ENCODE assay signal across 18 cellular contexts in genomic region chr14:49206832-49207231, GRCh38.
"Had no signal": no experiment of that assay in that cellular context is flagged by ENCODE, and none has a peak within 500 bp of the region (broad histone marks: within the 10 kb centered on the region; RNA-seq: fewer than 3 reads in every experiment).

No MANE protein-coding gene starts in this region.

- H3K27ac Mint-ChIP-seq: activated CD4-positive, alpha-beta T cell treated with anti-CD3 and anti-CD28 coated beads, Interleukin-2, amount 10 ng/mL, durations not matched to agents 24 days and 14 days; activated CD8-positive, alpha-beta T cell treated with anti-CD3 and anti-CD28 coated beads for 36 hours; activated T-helper 2 cell treated with anti-CD3 and anti-CD28 coated beads, Interferon-gamma antibody, Interleukin-2, Interleukin-4, amounts not matched to agents 10 μg/mL and 5 μg/mL and 100 μg/mL, durations not matched to agents 14 hours and 24 hours and 36 hours; naive B cell had no signal

- H3K4me3 ChIP-seq: left ventricle myocardium inferior, tibial artery had no signal

- H2AFZ ChIP-seq: parathyroid adenoma had no signal

- H3K9ac ChIP-seq: parathyroid adenoma had no signal

- ATAC-seq: activated CD8-positive, alpha-beta T cell treated with anti-CD3 and anti-CD28 coated beads for 36 hours; foreskin keratinocyte had no signal

- H3K4me1 Mint-ChIP-seq: activated CD4-positive, alpha-beta T cell treated with anti-CD3 and anti-CD28 coated beads, Interleukin-2, amount 10 ng/mL, durations not matched to agents 24 days and 14 days; naive B cell had no signal

- H3K36me3 ChIP-seq: left ventricle myocardium inferior, tibial artery had no signal

- H3K36me3 Mint-ChIP-seq: brain, naive B cell had no signal

- H3K27ac ChIP-seq: foreskin keratinocyte, left ventricle myocardium inferior, parathyroid adenoma, tibial artery had no signal

- H3K79me2 ChIP-seq: parathyroid adenoma had no signal

- H3K9me3 ChIP-seq: left ventricle myocardium inferior, tibial artery had no signal

- DNase-seq: activated CD4-positive, alpha-beta T cell treated with anti-CD3 and anti-CD28 coated beads, Interleukin-2, amount 10 ng/mL, durations not matched to agents 24 days and 14 days; activated CD8-positive, alpha-beta T cell treated with anti-CD3 and anti-CD28 coated beads for 36 hours; activated naive CD4-positive, alpha-beta T cell treated with Interleukin-2 at 50 U/mL for 16 hours; activated T-cell treated with anti-CD3 and anti-CD28 coated beads, Interleukin-2, amount 50 U/mL, for 1 hour; central memory CD4-positive, alpha-beta T cell; foreskin keratinocyte; hippocampal formation; kidney; left ventricle myocardium inferior; naive B cell; stimulated activated CD8-positive, alpha-beta memory T cell treated with anti-CD3 and anti-CD28 coated beads, Interleukin-4, amount 100 ng/mL, for 48 hours; stimulated activated naive CD4-positive, alpha-beta T cell; T1000; tibial artery had no signal

- H3K9me3 Mint-ChIP-seq: activated CD4-positive, alpha-beta T cell treated with anti-CD3 and anti-CD28 coated beads, Interleukin-2, amount 10 ng/mL, durations not matched to agents 24 days and 14 days; activated CD8-positive, alpha-beta T cell treated with anti-CD3 and anti-CD28 coated beads for 36 hours; activated T-helper 2 cell treated with anti-CD3 and anti-CD28 coated beads, Interferon-gamma antibody, Interleukin-2, Interleukin-4, amounts not matched to agents 10 μg/mL and 5 μg/mL and 100 μg/mL, durations not matched to agents 14 hours and 24 hours and 36 hours; naive B cell had no signal

- H3K27me3 Mint-ChIP-seq: activated CD4-positive, alpha-beta T cell treated with anti-CD3 and anti-CD28 coated beads, Interleukin-2, amount 10 ng/mL, durations not matched to agents 24 days and 14 days; brain had no signal

- H3K4me1 ChIP-seq: foreskin keratinocyte, left ventricle myocardium inferior, parathyroid adenoma, tibial artery had no signal

- H3K27me3 ChIP-seq: foreskin keratinocyte, tibial artery had no signal

- FAIRE-seq: colon, kidney had no signal

- H3K4me3 Mint-ChIP-seq: activated CD4-positive, alpha-beta T cell treated with anti-CD3 and anti-CD28 coated beads, Interleukin-2, amount 10 ng/mL, durations not matched to agents 24 days and 14 days; activated CD8-positive, alpha-beta T cell treated with anti-CD3 and anti-CD28 coated beads for 36 hours; naive B cell had no signal
